Comparison of ENCODE assay signal across 1 cellular context in the genomic region with DNA sequence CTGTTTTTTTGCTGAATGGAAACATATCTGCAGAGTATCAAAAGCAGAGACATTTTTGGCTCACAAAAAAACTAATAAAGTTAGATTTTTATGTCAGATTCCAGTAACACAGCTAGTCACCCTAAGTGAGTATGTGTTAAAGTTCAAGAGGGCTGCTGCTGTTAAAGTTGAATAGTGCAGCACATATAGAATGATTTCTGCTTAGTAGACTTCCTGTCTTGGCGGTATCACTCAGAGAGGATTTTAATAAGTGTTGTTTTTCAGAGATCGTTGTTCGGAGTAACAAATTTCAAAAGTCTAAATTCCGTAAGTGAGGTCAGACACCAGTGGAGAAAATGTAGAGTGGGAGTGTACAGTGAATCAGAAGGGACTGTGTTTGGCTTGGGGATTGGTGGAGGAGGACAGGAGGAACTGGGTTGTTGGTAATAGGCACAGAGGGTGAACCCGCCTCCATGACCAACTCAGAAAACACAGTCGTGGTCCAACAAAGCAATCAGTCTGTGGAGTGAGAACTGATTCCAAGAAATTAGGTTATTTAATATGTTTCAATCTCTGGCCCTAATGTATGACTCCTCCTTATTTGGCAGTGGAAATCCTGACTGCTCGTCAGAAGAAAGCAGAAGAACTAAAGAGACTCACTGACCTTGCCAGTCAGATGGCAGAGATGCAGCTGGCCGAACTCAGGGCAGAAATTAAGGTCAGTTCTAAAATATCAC.
TF ChIP-seq lines count a peak whose summit lies in the region.

No MANE protein-coding gene starts in this region.

TF ChIP-seq in HepG2, 621 proteins besides CTCF, POLR2A, EP300 and RAD21:
- TF ChIP-seq, protein P1, sequence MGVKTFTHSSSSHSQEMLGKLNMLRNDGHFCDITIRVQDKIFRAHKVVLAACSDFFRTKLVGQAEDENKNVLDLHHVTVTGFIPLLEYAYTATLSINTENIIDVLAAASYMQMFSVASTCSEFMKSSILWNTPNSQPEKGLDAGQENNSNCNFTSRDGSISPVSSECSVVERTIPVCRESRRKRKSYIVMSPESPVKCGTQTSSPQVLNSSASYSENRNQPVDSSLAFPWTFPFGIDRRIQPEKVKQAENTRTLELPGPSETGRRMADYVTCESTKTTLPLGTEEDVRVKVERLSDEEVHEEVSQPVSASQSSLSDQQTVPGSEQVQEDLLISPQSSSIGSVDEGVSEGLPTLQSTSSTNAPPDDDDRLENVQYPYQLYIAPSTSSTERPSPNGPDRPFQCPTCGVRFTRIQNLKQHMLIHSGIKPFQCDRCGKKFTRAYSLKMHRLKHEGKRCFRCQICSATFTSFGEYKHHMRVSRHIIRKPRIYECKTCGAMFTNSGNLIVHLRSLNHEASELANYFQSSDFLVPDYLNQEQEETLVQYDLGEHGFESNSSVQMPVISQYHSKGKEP (CRISPR knock-in tag; IDR thresholded peaks at IDR 0.05): no peak
- TF ChIP-seq, protein P2, sequence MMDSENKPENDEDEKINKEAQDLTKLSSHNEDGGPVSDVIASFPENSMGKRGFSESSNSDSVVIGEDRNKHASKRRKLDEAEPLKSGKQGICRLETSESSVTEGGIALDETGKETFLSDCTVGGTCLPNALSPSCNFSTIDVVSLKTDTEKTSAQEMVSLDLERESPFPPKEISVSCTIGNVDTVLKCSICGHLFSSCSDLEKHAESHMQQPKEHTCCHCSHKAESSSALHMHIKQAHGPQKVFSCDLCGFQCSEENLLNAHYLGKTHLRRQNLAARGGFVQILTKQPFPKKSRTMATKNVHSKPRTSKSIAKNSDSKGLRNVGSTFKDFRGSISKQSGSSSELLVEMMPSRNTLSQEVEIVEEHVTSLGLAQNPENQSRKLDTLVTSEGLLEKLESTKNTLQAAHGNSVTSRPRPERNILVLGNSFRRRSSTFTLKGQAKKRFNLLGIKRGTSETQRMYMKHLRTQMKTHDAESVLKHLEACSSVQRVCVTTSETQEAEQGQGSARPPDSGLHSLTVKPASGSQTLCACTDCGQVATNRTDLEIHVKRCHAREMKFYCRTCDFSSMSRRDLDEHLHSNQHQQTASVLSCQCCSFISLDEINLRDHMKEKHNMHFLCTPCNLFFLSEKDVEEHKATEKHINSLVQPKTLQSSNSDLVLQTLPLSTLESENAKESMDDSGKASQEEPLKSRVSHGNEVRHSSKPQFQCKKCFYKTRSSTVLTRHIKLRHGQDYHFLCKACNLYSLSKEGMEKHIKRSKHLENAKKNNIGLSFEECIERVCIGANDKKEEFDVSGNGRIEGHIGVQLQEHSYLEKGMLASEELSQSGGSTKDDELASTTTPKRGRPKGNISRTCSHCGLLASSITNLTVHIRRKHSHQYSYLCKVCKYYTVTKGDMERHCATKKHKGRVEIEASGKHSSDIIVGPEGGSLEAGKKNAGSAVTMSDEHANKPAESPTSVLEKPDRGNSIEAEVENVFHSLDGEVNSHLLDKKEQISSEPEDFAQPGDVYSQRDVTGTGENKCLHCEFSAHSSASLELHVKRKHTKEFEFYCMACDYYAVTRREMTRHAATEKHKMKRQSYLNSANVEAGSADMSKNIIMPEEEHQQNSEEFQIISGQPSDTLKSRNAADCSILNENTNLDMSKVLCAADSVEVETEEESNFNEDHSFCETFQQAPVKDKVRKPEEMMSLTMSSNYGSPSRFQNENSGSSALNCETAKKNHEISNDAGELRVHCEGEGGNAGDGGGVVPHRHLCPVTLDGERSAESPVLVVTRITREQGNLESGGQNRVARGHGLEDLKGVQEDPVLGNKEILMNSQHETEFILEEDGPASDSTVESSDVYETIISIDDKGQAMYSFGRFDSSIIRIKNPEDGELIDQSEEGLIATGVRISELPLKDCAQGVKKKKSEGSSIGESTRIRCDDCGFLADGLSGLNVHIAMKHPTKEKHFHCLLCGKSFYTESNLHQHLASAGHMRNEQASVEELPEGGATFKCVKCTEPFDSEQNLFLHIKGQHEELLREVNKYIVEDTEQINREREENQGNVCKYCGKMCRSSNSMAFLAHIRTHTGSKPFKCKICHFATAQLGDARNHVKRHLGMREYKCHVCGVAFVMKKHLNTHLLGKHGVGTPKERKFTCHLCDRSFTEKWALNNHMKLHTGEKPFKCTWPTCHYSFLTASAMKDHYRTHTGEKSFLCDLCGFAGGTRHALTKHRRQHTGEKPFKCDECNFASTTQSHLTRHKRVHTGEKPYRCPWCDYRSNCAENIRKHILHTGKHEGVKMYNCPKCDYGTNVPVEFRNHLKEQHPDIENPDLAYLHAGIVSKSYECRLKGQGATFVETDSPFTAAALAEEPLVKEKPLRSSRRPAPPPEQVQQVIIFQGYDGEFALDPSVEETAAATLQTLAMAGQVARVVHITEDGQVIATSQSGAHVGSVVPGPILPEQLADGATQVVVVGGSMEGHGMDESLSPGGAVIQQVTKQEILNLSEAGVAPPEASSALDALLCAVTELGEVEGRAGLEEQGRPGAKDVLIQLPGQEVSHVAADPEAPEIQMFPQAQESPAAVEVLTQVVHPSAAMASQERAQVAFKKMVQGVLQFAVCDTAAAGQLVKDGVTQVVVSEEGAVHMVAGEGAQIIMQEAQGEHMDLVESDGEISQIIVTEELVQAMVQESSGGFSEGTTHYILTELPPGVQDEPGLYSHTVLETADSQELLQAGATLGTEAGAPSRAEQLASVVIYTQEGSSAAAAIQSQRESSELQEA (CRISPR knock-in tag; IDR thresholded peaks at IDR 0.05; ENCODE audit: not compliant biosample characterization): no peak
- TF ChIP-seq ZSCAN21 (CRISPR knock-in tag; IDR thresholded peaks at IDR 0.05; ENCODE audit: borderline replicate concordance) (no peak), GABPB1 (CRISPR knock-in tag; IDR thresholded peaks at IDR 0.05) (no peak), TBX2 (CRISPR knock-in tag; IDR thresholded peaks at IDR 0.05; ENCODE audit: borderline replicate concordance) (no peak), ZNF230 (CRISPR knock-in tag; IDR thresholded peaks at IDR 0.05) (no peak), KLF6 (CRISPR knock-in tag; IDR thresholded peaks at IDR 0.05) (no peak), MED13 (CRISPR knock-in tag; IDR thresholded peaks at IDR 0.05) (no peak), ZNF530 (CRISPR knock-in tag; IDR thresholded peaks at IDR 0.05; ENCODE audit: low read depth) (no peak), TAF1 (CRISPR knock-in tag; IDR thresholded peaks at IDR 0.05) (no peak), ZNF670 (CRISPR knock-in tag; IDR thresholded peaks at IDR 0.05; ENCODE audit: borderline replicate concordance) (no peak)
TF ChIP-seq in HepG2: peak in this region for 0.
